Comparison of ENCODE assay signal across 8 cellular contexts in the genomic region with DNA sequence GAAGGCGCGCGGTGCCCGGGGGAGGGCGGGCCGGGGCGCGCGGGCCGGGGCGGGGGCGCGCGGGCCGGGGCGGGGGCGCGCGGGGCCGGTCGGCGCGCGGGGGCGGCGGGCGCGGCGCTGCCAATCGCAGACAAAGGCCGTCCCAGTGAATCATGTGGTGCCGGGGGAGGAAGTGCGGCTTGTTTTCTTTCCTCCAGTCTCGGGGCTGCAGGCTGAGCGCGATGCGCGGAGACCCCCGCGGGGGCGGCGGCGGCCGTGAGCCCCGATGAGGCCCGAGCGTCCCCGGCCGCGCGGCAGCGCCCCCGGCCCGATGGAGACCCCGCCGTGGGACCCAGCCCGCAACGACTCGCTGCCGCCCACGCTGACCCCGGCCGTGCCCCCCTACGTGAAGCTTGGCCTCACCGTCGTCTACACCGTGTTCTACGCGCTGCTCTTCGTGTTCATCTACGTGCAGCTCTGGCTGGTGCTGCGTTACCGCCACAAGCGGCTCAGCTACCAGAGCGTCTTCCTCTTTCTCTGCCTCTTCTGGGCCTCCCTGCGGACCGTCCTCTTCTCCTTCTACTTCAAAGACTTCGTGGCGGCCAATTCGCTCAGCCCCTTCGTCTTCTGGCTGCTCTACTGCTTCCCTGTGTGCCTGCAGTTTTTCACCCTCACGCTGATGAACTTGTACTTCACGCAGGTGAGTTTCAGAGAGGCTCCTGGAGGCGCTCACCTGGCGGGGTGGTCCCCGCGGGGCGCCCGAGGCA. TPM values are rescaled to one million over a fixed set of nuclear protein-coding genes. Genes with fewer than 3 reads are reported as not detected.
DNase-seq lines count a peak whose midpoint lies in the region; ATAC-seq and TF ChIP-seq lines count a peak whose summit lies in the region.

A gene with protein sequence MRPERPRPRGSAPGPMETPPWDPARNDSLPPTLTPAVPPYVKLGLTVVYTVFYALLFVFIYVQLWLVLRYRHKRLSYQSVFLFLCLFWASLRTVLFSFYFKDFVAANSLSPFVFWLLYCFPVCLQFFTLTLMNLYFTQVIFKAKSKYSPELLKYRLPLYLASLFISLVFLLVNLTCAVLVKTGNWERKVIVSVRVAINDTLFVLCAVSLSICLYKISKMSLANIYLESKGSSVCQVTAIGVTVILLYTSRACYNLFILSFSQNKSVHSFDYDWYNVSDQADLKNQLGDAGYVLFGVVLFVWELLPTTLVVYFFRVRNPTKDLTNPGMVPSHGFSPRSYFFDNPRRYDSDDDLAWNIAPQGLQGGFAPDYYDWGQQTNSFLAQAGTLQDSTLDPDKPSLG (plus strand): TSS at position 182 of the 746 bp plus-strand sequence. CDS start 84 bp downstream, at position 266.

- TF ChIP-seq CTCF in GM10266 (IDR thresholded peaks at IDR 0.05; ENCODE audit: control insufficient read depth, insufficient read depth, low read depth, missing control alignments) (no peak), GM23338 (conservative IDR thresholded peaks at IDR 0.05; ENCODE audit: low read depth in 2 of 2) (no peak), VCaP (conservative IDR thresholded peaks at IDR 0.05) (no peak), cardiac fibroblast (IDR thresholded peaks at IDR 0.05; ENCODE audit: low read depth, low read length) (no peak)

- H3K4me2 ChIP-seq in GM23338 = peak within 1 kb of the TSS; percentile 98

- peaks cover 63% of the 10 kb centered on the region for H3K27me3 ChIP-seq in GM23338 (ENCODE audit: insufficient read depth)

- peaks cover 12% of the 10 kb centered on the region for H4K20me1 ChIP-seq in GM23338 (replicated peaks; ENCODE audit: insufficient read depth)

- H3K4me3 Mint-ChIP-seq in GM23338 = peak within 1 kb of the TSS; percentile 94

- peaks cover 19% of the 10 kb centered on the region for H3K4me1 ChIP-seq in GM23338 (ENCODE audit: insufficient read depth)

- peak; percentile 94 for DNase-seq in GM10266 (ENCODE audit: extremely low spot score)
- peak; percentile 59 for DNase-seq in GM23338 (ENCODE audit: low spot score)
- peak; percentile 66 for DNase-seq in LoVo (ENCODE audit: low spot score)
- DNase-seq in cardiac fibroblast (ENCODE audit: low read depth in 2 of 2) = peak; percentile 53 to 55
- DNase-seq in islet precursor cell = peak; percentile 72
- DNase-seq in stimulated activated CD4-positive, alpha-beta T cell treated with anti-CD3 and anti-CD28 coated beads, Interleukin-12 subunit alpha, Interleukin-12 subunit beta, amount 100 ng/mL, for 4 hours = peak; percentile 51
- DNase-seq in DMS153 (lab: John Stamatoyannopoulos, UW) = no peak

- H3K27ac ChIP-seq in GM23338 (ENCODE audit: low read depth) (no peak within 1 kb of the TSS), VCaP (peak within 1 kb of the TSS; percentile 85)

- H3K36me3 ChIP-seq in GM23338 (ENCODE audit: insufficient read depth) = no peaks in the 10 kb centered on the region

- H3K36me3 Mint-ChIP-seq in GM23338 (ENCODE audit: low read depth) = peaks cover 8% of the 10 kb centered on the region; the same call in 2 of the 3 replicates

- peaks cover 24% of the 10 kb centered on the region for H3K4me1 Mint-ChIP-seq in GM23338

- 0 out of 3 replicates have a peak, but pooled peaks cover 3% of the 10 kb centered on the region for H3K9me3 Mint-ChIP-seq in GM23338

- H2AFZ ChIP-seq in GM23338 = peak within 1 kb of the TSS; percentile 100

- peaks cover 40% of the 10 kb centered on the region for H3K27me3 Mint-ChIP-seq in GM23338 (ENCODE audit: insufficient read depth, low read depth, poor library complexity)

- H3K4me3 ChIP-seq in GM23338 = peak within 1 kb of the TSS; percentile 97
- peak within 1 kb of the TSS; percentile 69 to 75 for H3K4me3 ChIP-seq in cardiac fibroblast (replicated peaks in 1 of 2; ENCODE audit: low read depth in 2 of 2, low read length in 2 of 2)

- peak; percentile 30 for ATAC-seq in GM23338

- peaks cover 27% of the 10 kb centered on the region for H3K79me2 ChIP-seq in GM23338 (replicated peaks; ENCODE audit: insufficient read depth)

- H3K27ac Mint-ChIP-seq in GM23338 = peak within 1 kb of the TSS; percentile 70

- 0 out of 2 replicates have a peak, but pooled peaks cover 3% of the 10 kb centered on the region for H3F3A ChIP-seq in GM23338 (replicated peaks; ENCODE audit: low read depth)

- no peaks in the 10 kb centered on the region for H3K9me2 ChIP-seq in GM23338 (ENCODE audit: insufficient read depth)

TF ChIP-seq in GM23338, 12 proteins besides CTCF, POLR2A, EP300 and RAD21:
- TF ChIP-seq ZNF331 (CRISPR knock-in tag; IDR thresholded peaks at IDR 0.05; ENCODE audit: low read depth) (no peak), POLR2AphosphoS5 (IDR thresholded peaks at IDR 0.05; ENCODE audit: low read depth) (peak; percentile 43; the same call in 1 of the 2 replicates)

RNA-seq across cellular contexts. Expression of the gene that starts here (rescaled TPM):
- total RNA-seq in GM23338 (2014; rRNA removed; shearing (Covaris generic)) = 11.1 and 14.3 TPM in 2 replicates
- 4.5 and 4.9 TPM in 2 replicates for polyA plus RNA-seq in GM23338 (2016; fragmentation: Nextera tagmentation; extraction: Ambion mirVana)
